Comparison of ENCODE assay signal across 8 cellular contexts in genomic region chr7:32494946-32495297, GRCh38. TPM values are rescaled to one million over a fixed set of nuclear protein-coding genes. Genes with fewer than 3 reads are reported as not detected.
A peak's percentile ranks its signal among the peaks of the same experiment; 100 is the strongest.
DNase-seq lines count a peak whose midpoint lies in the region; ATAC-seq and TF ChIP-seq lines count a peak whose summit lies in the region.

No MANE protein-coding gene starts in this region.

- H3K4me2 ChIP-seq in mesendoderm (ENCODE audit: low read length), result peak overlapping the region; percentile 20

- CTCF ChIA-PET in MCF 10A (lab: Yijun Ruan, JAX), result interaction anchor here (1.0 to 1.5 kb wide), 2 partner anchors 15 to 270 kb away, joined by 4 read pairs; no protein-coding TSS in a partner anchor

- POLR2A ChIA-PET in MCF 10A (lab: Yijun Ruan, JAX), result interaction anchor here (0.9 to 2.1 kb wide), 9 partner anchors 9 to 396 kb away, joined by 3 to 29 read pairs (median 5); partner anchors contain the start of gene KBTBD2

- peak overlapping the region; percentile 23 for H3K18ac ChIP-seq in mesendoderm (ENCODE audit: low read length)

- peaks cover 3% of the 10 kb centered on the region for H3K79me1 ChIP-seq in mesendoderm (ENCODE audit: low read length)

- H4K5ac ChIP-seq in mesendoderm (ENCODE audit: low read length), result no peak overlapping the region

- DNase-seq in activated T-cell treated with anti-CD3 and anti-CD28 coated beads, Interleukin-2, amount 50 U/mL, for 24 hours, result no peak
- DNase-seq in activated T-cell treated with anti-CD3 and anti-CD28 coated beads, Interleukin-2, amount 50 U/mL, for 1 hour, result no peak
- DNase-seq in MCF 10A (ENCODE audit: unreplicated experiment) (no peak), mesendoderm (no peak), NCI-H446 treated with DMSO at 0.1 percent for 48 hours (lab: John Stamatoyannopoulos, UW) (no peak), DMS153 treated with DMSO at 0.1 percent for 48 hours (lab: John Stamatoyannopoulos, UW; ENCODE audit: unreplicated experiment) (no peak)
- DNase-seq in activated CD8-positive, alpha-beta memory T cell treated with anti-CD3 and anti-CD28 coated beads, Interleukin-2, amount 50 U/mL, for 48 hours, result no peak

- intact Hi-C loops in MCF 10A (cut with micrococcal nuclease), result no loop called here

- H3K27ac Mint-ChIP-seq in activated T-cell treated with anti-CD3 and anti-CD28 coated beads, Interleukin-2, amount 50 U/mL, for 24 hours, result peak overlapping the region; percentile 93
- peak overlapping the region; percentile 83 for H3K27ac Mint-ChIP-seq in MCF 10A (ENCODE audit: low read depth, unreplicated experiment)

- peaks cover 16% of the 10 kb centered on the region for H3K79me2 ChIP-seq in mesendoderm (ENCODE audit: control insufficient read depth, insufficient read depth, low read length)

- H3K4me3 ChIP-seq in mesendoderm (ENCODE audit: low read length), result peak overlapping the region; percentile 62

- no TSS peak for BruUV-seq in MCF 10A (replicated peaks; lab: Mats Ljungman, UMichigan)

- H3K36me3 Mint-ChIP-seq in activated T-cell treated with anti-CD3 and anti-CD28 coated beads, Interleukin-2, amount 50 U/mL, for 24 hours (ENCODE audit: low read depth), result peaks cover 43% of the 10 kb centered on the region
- H3K36me3 Mint-ChIP-seq in MCF 10A (ENCODE audit: insufficient read depth, unreplicated experiment), result peaks cover 13% of the 10 kb centered on the region

- H3K4me1 ChIP-seq in mesendoderm (ENCODE audit: control insufficient read depth, low read depth, low read length), result no peaks in the 10 kb centered on the region

- H2BK120ac ChIP-seq in mesendoderm (ENCODE audit: low read depth, low read length), result no peak overlapping the region

- no peak overlapping the region for H3K4ac ChIP-seq in mesendoderm (ENCODE audit: low read depth, low read length)

- H3K4me1 Mint-ChIP-seq in activated T-cell treated with anti-CD3 and anti-CD28 coated beads, Interleukin-2, amount 50 U/mL, for 24 hours (ENCODE audit: low read depth), result peaks cover 39% of the 10 kb centered on the region
- peaks cover 8% of the 10 kb centered on the region for H3K4me1 Mint-ChIP-seq in MCF 10A (ENCODE audit: insufficient read depth, unreplicated experiment)

- H3K23ac ChIP-seq in mesendoderm (ENCODE audit: low read length), result no peak overlapping the region

- no peak overlapping the region for H2AK5ac ChIP-seq in mesendoderm (ENCODE audit: low read length)

- H3K27me3 Mint-ChIP-seq in activated T-cell treated with anti-CD3 and anti-CD28 coated beads, Interleukin-2, amount 50 U/mL, for 24 hours, result no peaks in the 10 kb centered on the region
- H3K27me3 Mint-ChIP-seq in MCF 10A (ENCODE audit: insufficient read depth, unreplicated experiment), result no peaks in the 10 kb centered on the region

- H3K56ac ChIP-seq in mesendoderm (ENCODE audit: low read length), result peak overlapping the region; percentile 86

- H3K4me3 Mint-ChIP-seq in activated T-cell treated with anti-CD3 and anti-CD28 coated beads, Interleukin-2, amount 50 U/mL, for 24 hours, result peak overlapping the region; percentile 93
- H3K4me3 Mint-ChIP-seq in MCF 10A (ENCODE audit: unreplicated experiment), result peak overlapping the region; percentile 82

- WGBS in mesendoderm (ENCODE audit: extremely low coverage, insufficient coverage, low lambda C conversion rate), result no CpG with 5 or more reads among the region's 14 CpGs

- H3K9me3 Mint-ChIP-seq in activated T-cell treated with anti-CD3 and anti-CD28 coated beads, Interleukin-2, amount 50 U/mL, for 24 hours, result no peaks in the 10 kb centered on the region
- H3K9me3 Mint-ChIP-seq in MCF 10A (ENCODE audit: unreplicated experiment), result no peaks in the 10 kb centered on the region

- peak; percentile 1 for ATAC-seq in HG03558 (IDR thresholded peaks at IDR 0.05; ENCODE audit: extremely low read depth, unreplicated experiment)

- no peak overlapping the region for H3K27ac ChIP-seq in mesendoderm (ENCODE audit: low read depth, low read length)

- H2BK15ac ChIP-seq in mesendoderm (replicated peaks; ENCODE audit: low read depth), result no peak overlapping the region

- no peak overlapping the region for H4K8ac ChIP-seq in mesendoderm (ENCODE audit: low read depth, low read length)

- no peak overlapping the region for H2BK5ac ChIP-seq in mesendoderm (ENCODE audit: low read length)

- peak overlapping the region; percentile 78 for H3K9ac ChIP-seq in mesendoderm (ENCODE audit: low read length)

- H3K36me3 ChIP-seq in mesendoderm (ENCODE audit: control insufficient read depth, insufficient read depth, low read length), result no peaks in the 10 kb centered on the region

- H3K27me3 ChIP-seq in mesendoderm (ENCODE audit: insufficient read depth, low read length, poor library complexity), result no peaks in the 10 kb centered on the region

- TF ChIP-seq CTCF in MCF 10A (IDR thresholded peaks at IDR 0.05; ENCODE audit: unreplicated experiment), result no peak

RNA-seq across cellular contexts. Expression of gene AVL9, which starts 0.4 kb away (rescaled TPM):
- total RNA-seq in MCF 10A (2022), result 38.6 and 39.2 TPM in 2 replicates
- polyA plus RNA-seq in mesendoderm (2013, experiment 1 of 2), result 13.5 TPM
- polyA plus RNA-seq in mesendoderm (2013, experiment 2 of 2), result 12.4 TPM

RNA-seq across cellular contexts. Expression of gene LSM5, which starts 4.7 kb away (rescaled TPM):
- total RNA-seq in MCF 10A (2022), result 87.3 and 105 TPM in 2 replicates
- 273 TPM for polyA plus RNA-seq in mesendoderm (2013, experiment 1 of 2)
- polyA plus RNA-seq in mesendoderm (2013, experiment 2 of 2), result 270 TPM
